In genomic region chr12:16347391-16348298, GRCh38 we compare ENCODE assay signal across 9 cellular contexts. TPM values are rescaled to one million over a fixed set of nuclear protein-coding genes. Genes with fewer than 3 reads are reported as not detected.
DNase-seq lines count a peak whose midpoint lies in the region; ATAC-seq, FAIRE-seq and TF ChIP-seq lines count a peak whose summit lies in the region.
"Had no signal": no experiment of that assay in that cellular context is flagged by ENCODE, and none has a peak within 500 bp of the region (broad histone marks: within the 10 kb centered on the region; RNA-seq: fewer than 3 reads in every experiment).

A gene with protein sequence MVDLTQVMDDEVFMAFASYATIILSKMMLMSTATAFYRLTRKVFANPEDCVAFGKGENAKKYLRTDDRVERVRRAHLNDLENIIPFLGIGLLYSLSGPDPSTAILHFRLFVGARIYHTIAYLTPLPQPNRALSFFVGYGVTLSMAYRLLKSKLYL (plus strand): TSS chr12:16347645. CDS start chr12:16354253, 6,608 bp downstream.

- H3K27me3 Mint-ChIP-seq in activated CD8-positive, alpha-beta T cell treated with anti-CD3 and anti-CD28 coated beads for 36 hours: peaks cover 8% of the 10 kb centered on the region

- intact Hi-C loops in esophagus squamous epithelium (cut with DNase I): no loop called here
- intact Hi-C loops in activated CD8-positive, alpha-beta T cell treated with anti-CD3 and anti-CD28 coated beads for 36 hours (cut with micrococcal nuclease): no loop called here

- WGBS in esophagus squamous epithelium, 2 donors: 3% methylated on average over 19 to 30 of the region's 31 CpGs

- peaks cover 0 to 43% (median 5%) of the 10 kb centered on the region in 3 donors for H3K4me1 ChIP-seq in esophagus squamous epithelium

- peak within 1 kb of the TSS; percentile 85 to 90 (median 88) for H3K27ac ChIP-seq in esophagus squamous epithelium

- TF ChIP-seq CTCF in esophagus squamous epithelium (IDR thresholded peaks at IDR 0.05): no peak
- TF ChIP-seq CTCF in activated CD8-positive, alpha-beta T cell treated with anti-CD3 and anti-CD28 coated beads for 36 hours (IDR thresholded peaks at IDR 0.05): no peak

- peak in 2 of 4 donors; percentile 35 to 43 for TF ChIP-seq POLR2A in esophagus squamous epithelium (IDR thresholded peaks at IDR 0.05)

- no peak for FAIRE-seq in RCC 7860 (lab: Jason Lieb, UNC)

- H3K4me3 ChIP-seq in esophagus squamous epithelium: peak within 1 kb of the TSS; percentile 52 to 69 (median 52)

- DNase-seq in NCI-H1092 treated with DMSO at 0.1 percent for 48 hours (lab: John Stamatoyannopoulos, UW) (peak; percentile 8), NCI-H1092 (lab: John Stamatoyannopoulos, UW) (no peak), RCC 7860 (ENCODE audit: low spot score) (peak; percentile 49), esophagus squamous epithelium (lab: John Stamatoyannopoulos, UW) (no peak), mucosa of gallbladder (ENCODE audit: low spot score) (peak; percentile 77), GM19240 (ENCODE audit: insufficient read length, low spot score) (no peak)
- DNase-seq in activated CD8-positive, alpha-beta T cell treated with anti-CD3 and anti-CD28 coated beads for 36 hours: no peak

- H3K9me3 Mint-ChIP-seq in activated CD8-positive, alpha-beta T cell treated with anti-CD3 and anti-CD28 coated beads for 36 hours: no peaks in the 10 kb centered on the region

- peaks cover 0 to 10% (median 0%) of the 10 kb centered on the region in 4 donors for H3K27me3 ChIP-seq in esophagus squamous epithelium

- POLR2A ChIA-PET in activated CD8-positive, alpha-beta T cell treated with anti-CD3 and anti-CD28 coated beads for 36 hours (lab: Charles Lee): no interaction called here

- H3K9me3 ChIP-seq in esophagus squamous epithelium: no peaks in the 10 kb centered on the region

- CTCF ChIA-PET in activated CD8-positive, alpha-beta T cell treated with anti-CD3 and anti-CD28 coated beads for 36 hours (lab: Charles Lee): no interaction called here

- peak; percentile 73 for ATAC-seq in HG03521 (IDR thresholded peaks at IDR 0.05; ENCODE audit: unreplicated experiment)
- no peak for ATAC-seq in activated CD8-positive, alpha-beta T cell treated with anti-CD3 and anti-CD28 coated beads for 36 hours

- no peaks in the 10 kb centered on the region for H3K36me3 Mint-ChIP-seq in activated CD8-positive, alpha-beta T cell treated with anti-CD3 and anti-CD28 coated beads for 36 hours (ENCODE audit: low read depth)

- no peak within 1 kb of the TSS for H3K4me3 Mint-ChIP-seq in activated CD8-positive, alpha-beta T cell treated with anti-CD3 and anti-CD28 coated beads for 36 hours
- H3K4me3 Mint-ChIP-seq: B cell had no signal

- no peaks in the 10 kb centered on the region for H3K4me1 Mint-ChIP-seq in activated CD8-positive, alpha-beta T cell treated with anti-CD3 and anti-CD28 coated beads for 36 hours (ENCODE audit: low read depth)

- H3K36me3 ChIP-seq in esophagus squamous epithelium: no peaks in the 10 kb centered on the region

- H3K27ac Mint-ChIP-seq in activated CD8-positive, alpha-beta T cell treated with anti-CD3 and anti-CD28 coated beads for 36 hours: no peak within 1 kb of the TSS
- H3K27ac Mint-ChIP-seq: B cell had no signal

RNA-seq across cellular contexts. Expression of the gene that starts here (rescaled TPM):
- 100 to 1,000 TPM in 3 of 4 donors, 10 to 100 TPM in 1; 84.3 to 205 (median 134) TPM for total RNA-seq in esophagus squamous epithelium
- total RNA-seq in mucosa of gallbladder: 410 TPM
- not detected for total RNA-seq in activated CD8-positive, alpha-beta T cell treated with anti-CD3 and anti-CD28 coated beads for 36 hours
- total RNA-seq: B cell had no signal

Comparison
In these comparisons a context has a peak if more than half of its experiments do, and no peak if none do; other contexts are left out.
1. RNA of the gene that starts here (total RNA-seq): 410 TPM in mucosa of gallbladder (single experiment) and 84.3 to 205 TPM in esophagus squamous epithelium; not detected in activated CD8-positive, alpha-beta T cell treated with anti-CD3 and anti-CD28 coated beads for 36 hours; every median in the first group is over 10 times any median in the second.
2. DNase-seq: peak in NCI-H1092 treated with DMSO at 0.1 percent for 48 hours (single experiment), RCC 7860 (single experiment) and mucosa of gallbladder (single experiment); none in NCI-H1092 (single experiment), esophagus squamous epithelium (single experiment), GM19240 (single experiment) and activated CD8-positive, alpha-beta T cell treated with anti-CD3 and anti-CD28 coated beads for 36 hours (single experiment).